Comparison of ENCODE assay signal across 13 cellular contexts in the genomic region with DNA sequence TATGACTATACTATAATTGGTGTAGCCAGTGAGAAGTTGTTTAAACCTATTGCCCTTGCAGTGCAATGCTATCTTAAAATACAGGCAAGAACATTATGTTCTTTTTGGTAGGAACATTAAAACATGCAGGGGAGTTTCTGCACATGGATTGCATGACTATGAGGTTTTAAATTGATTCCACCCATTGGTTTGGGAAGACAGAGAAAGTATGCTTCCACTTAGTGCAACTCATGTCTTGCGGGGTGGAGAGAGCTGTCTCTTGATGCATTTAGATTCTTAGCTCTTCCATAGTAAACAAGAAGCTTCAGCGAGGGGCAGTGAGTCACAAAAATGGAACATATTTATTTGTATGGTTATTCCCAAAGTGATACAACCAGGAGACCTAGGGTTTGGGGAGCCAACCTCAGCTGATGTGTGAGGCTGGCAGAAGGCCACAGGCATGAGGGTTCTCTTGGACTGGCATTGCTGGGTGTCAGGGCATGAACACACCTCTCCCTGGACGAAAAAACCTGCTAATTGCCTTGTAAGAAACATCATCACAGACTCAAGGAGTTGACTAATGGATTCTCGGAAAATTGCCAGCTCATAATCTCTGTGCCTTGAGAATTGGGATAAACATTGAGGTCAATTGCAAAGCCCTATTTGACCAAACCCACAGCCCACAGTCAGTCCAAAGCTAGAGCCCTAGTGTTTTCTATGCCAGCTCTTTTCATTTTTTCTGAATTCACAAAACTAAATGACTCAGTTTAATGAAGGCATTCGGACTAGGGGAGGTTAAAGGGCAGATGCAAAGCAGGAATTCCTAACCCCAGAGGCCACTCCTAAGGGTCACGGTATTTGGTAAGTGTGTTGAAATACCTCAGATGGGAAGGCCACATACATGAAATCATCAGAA. TPM values are rescaled to one million over a fixed set of nuclear protein-coding genes. Genes with fewer than 3 reads are reported as not detected.
DNase-seq lines count a peak whose midpoint lies in the region; ATAC-seq and TF ChIP-seq lines count a peak whose summit lies in the region.
"Had no signal": no experiment of that assay in that cellular context is flagged by ENCODE, and none has a peak within 500 bp of the region (broad histone marks: within the 10 kb centered on the region; RNA-seq: fewer than 3 reads in every experiment).

No MANE protein-coding gene starts in this region.

- H3K27me3 Mint-ChIP-seq in activated CD8-positive, alpha-beta T cell treated with anti-CD3 and anti-CD28 coated beads for 36 hours = no peaks in the 10 kb centered on the region
- H3K27me3 Mint-ChIP-seq in stimulated activated naive CD8-positive, alpha-beta T cell treated with anti-CD3 and anti-CD28 coated beads, Interleukin-15, amount 100 ng/mL, for 72 hours = no peaks in the 10 kb centered on the region
- no peaks in the 10 kb centered on the region for H3K27me3 Mint-ChIP-seq in mesothelial cell of epicardium (ENCODE audit: low read depth)
- H3K27me3 Mint-ChIP-seq: activated B cell treated with CpG ODN at 0.5 μM for 24 hours had no signal

- peak; percentile 4 for DNase-seq in activated naive CD4-positive, alpha-beta T cell treated with Interleukin-2 at 50 U/mL for 16 hours
- DNase-seq in activated naive CD4-positive, alpha-beta T cell (lab: John Stamatoyannopoulos, UW) = no peak
- DNase-seq in activated CD8-positive, alpha-beta T cell treated with anti-CD3 and anti-CD28 coated beads for 36 hours = peak; percentile 42
- DNase-seq in fibroblast of peridontal ligament (ENCODE audit: extremely low read depth) = peak; percentile 98
- DNase-seq in stimulated activated naive CD8-positive, alpha-beta T cell treated with anti-CD3 and anti-CD28 coated beads, Interleukin-15, amount 100 ng/mL, for 72 hours = peak; percentile 2 to 27
- DNase-seq in NOMO-1 treated with DMSO at 0.1 percent for 48 hours (lab: John Stamatoyannopoulos, UW; ENCODE audit: unreplicated experiment) = no peak
- no peak for DNase-seq in mesothelial cell of epicardium (ENCODE audit: low spot score in 2 of 2, unreplicated experiment in 2 of 2)
- DNase-seq: activated B cell treated with CpG ODN at 0.5 μM for 24 hours; AML-193; central memory CD4-positive, alpha-beta T cell; NCI-H1092 treated with DMSO at 0.1 percent for 48 hours had no signal

- peak; percentile 49 for ATAC-seq in activated CD8-positive, alpha-beta T cell treated with anti-CD3 and anti-CD28 coated beads for 36 hours
- ATAC-seq in stimulated activated naive CD8-positive, alpha-beta T cell treated with anti-CD3 and anti-CD28 coated beads, Interleukin-15, amount 100 ng/mL, for 72 hours = peak; percentile 59
- ATAC-seq in GM19467 (IDR thresholded peaks at IDR 0.05; ENCODE audit: unreplicated experiment) = no peak

- no peak for TF ChIP-seq CTCF in activated CD8-positive, alpha-beta T cell treated with anti-CD3 and anti-CD28 coated beads for 36 hours (IDR thresholded peaks at IDR 0.05)
- no peak for TF ChIP-seq CTCF in mesothelial cell of epicardium (IDR thresholded peaks at IDR 0.05; ENCODE audit: unreplicated experiment)

- H3K4me1 Mint-ChIP-seq in activated CD8-positive, alpha-beta T cell treated with anti-CD3 and anti-CD28 coated beads for 36 hours (ENCODE audit: low read depth) = peaks cover 33% of the 10 kb centered on the region
- peaks cover 41% of the 10 kb centered on the region for H3K4me1 Mint-ChIP-seq in stimulated activated naive CD8-positive, alpha-beta T cell treated with anti-CD3 and anti-CD28 coated beads, Interleukin-15, amount 100 ng/mL, for 72 hours
- H3K4me1 Mint-ChIP-seq in mesothelial cell of epicardium = peaks cover 23% of the 10 kb centered on the region
- H3K4me1 Mint-ChIP-seq: activated B cell treated with CpG ODN at 0.5 μM for 24 hours had no signal

- CTCF ChIA-PET in activated CD8-positive, alpha-beta T cell treated with anti-CD3 and anti-CD28 coated beads for 36 hours (lab: Charles Lee) = interaction anchor here (0.7 kb wide), 2 partner anchors 88 to 89 kb away, joined by 3 read pairs; no protein-coding TSS in a partner anchor

- no peaks in the 10 kb centered on the region for H3K36me3 Mint-ChIP-seq in activated CD8-positive, alpha-beta T cell treated with anti-CD3 and anti-CD28 coated beads for 36 hours (ENCODE audit: low read depth)
- H3K36me3 Mint-ChIP-seq in mesothelial cell of epicardium = no peaks in the 10 kb centered on the region

- intact Hi-C loops in activated CD8-positive, alpha-beta T cell treated with anti-CD3 and anti-CD28 coated beads for 36 hours (cut with micrococcal nuclease) = no loop called here

- H3K27ac Mint-ChIP-seq in activated CD8-positive, alpha-beta T cell treated with anti-CD3 and anti-CD28 coated beads for 36 hours = peak overlapping the region; percentile 46
- peak overlapping the region in 1 of 2 donors; percentile 95 for H3K27ac Mint-ChIP-seq in stimulated activated naive CD8-positive, alpha-beta T cell treated with anti-CD3 and anti-CD28 coated beads, Interleukin-15, amount 100 ng/mL, for 72 hours
- H3K27ac Mint-ChIP-seq in mesothelial cell of epicardium = no peak overlapping the region
- H3K27ac Mint-ChIP-seq: activated B cell treated with CpG ODN at 0.5 μM for 24 hours had no signal

- no peaks in the 10 kb centered on the region for H3K9me3 Mint-ChIP-seq in activated CD8-positive, alpha-beta T cell treated with anti-CD3 and anti-CD28 coated beads for 36 hours
- H3K9me3 Mint-ChIP-seq in stimulated activated naive CD8-positive, alpha-beta T cell treated with anti-CD3 and anti-CD28 coated beads, Interleukin-15, amount 100 ng/mL, for 72 hours = peaks cover 4 to 15% of the 10 kb centered on the region in 2 donors
- H3K9me3 Mint-ChIP-seq in mesothelial cell of epicardium = no peaks in the 10 kb centered on the region
- H3K9me3 Mint-ChIP-seq: activated B cell treated with CpG ODN at 0.5 μM for 24 hours had no signal

- POLR2A ChIA-PET in activated CD8-positive, alpha-beta T cell treated with anti-CD3 and anti-CD28 coated beads for 36 hours (lab: Charles Lee) = interaction anchor here (0.8 to 1.4 kb wide), 3 partner anchors 38 to 109 kb away, joined by 4 to 7 read pairs (median 4); no protein-coding TSS in a partner anchor

- H3K4me3 Mint-ChIP-seq in activated CD8-positive, alpha-beta T cell treated with anti-CD3 and anti-CD28 coated beads for 36 hours = no peak overlapping the region
- H3K4me3 Mint-ChIP-seq in stimulated activated naive CD8-positive, alpha-beta T cell treated with anti-CD3 and anti-CD28 coated beads, Interleukin-15, amount 100 ng/mL, for 72 hours = peak overlapping the region in 1 of 2 donors; percentile 25
- no peak overlapping the region for H3K4me3 Mint-ChIP-seq in mesothelial cell of epicardium
- H3K4me3 Mint-ChIP-seq: activated B cell treated with CpG ODN at 0.5 μM for 24 hours, neural crest cell had no signal

RNA-seq across cellular contexts. Expression of a gene that starts 39.3 kb away (rescaled TPM):
- under 1 TPM; 0.29 to 0.34 TPM for total RNA-seq in activated CD8-positive, alpha-beta T cell treated with anti-CD3 and anti-CD28 coated beads for 36 hours
- 22.7 to 26.1 TPM (median 24.7 TPM) in 3 replicates for total RNA-seq in mesothelial cell of epicardium
- total RNA-seq: activated B cell treated with CpG ODN at 0.5 μM for 24 hours had no signal

Comparison
In these comparisons a context has a peak if more than half of its experiments do, and no peak if none do; other contexts are left out.
1. DNase-seq: peak in activated naive CD4-positive, alpha-beta T cell treated with Interleukin-2 at 50 U/mL for 16 hours (single experiment), activated CD8-positive, alpha-beta T cell treated with anti-CD3 and anti-CD28 coated beads for 36 hours (single experiment), fibroblast of peridontal ligament (single experiment) and stimulated activated naive CD8-positive, alpha-beta T cell treated with anti-CD3 and anti-CD28 coated beads, Interleukin-15, amount 100 ng/mL, for 72 hours (2 of 2); none in activated naive CD4-positive, alpha-beta T cell (0 of 4), NOMO-1 treated with DMSO at 0.1 percent for 48 hours (single experiment) and mesothelial cell of epicardium (0 of 2).
2. RNA of a gene that starts 39.3 kb away (total RNA-seq): 22.7 to 26.1 TPM in mesothelial cell of epicardium; 0.29 to 0.34 TPM in activated CD8-positive, alpha-beta T cell treated with anti-CD3 and anti-CD28 coated beads for 36 hours; every median in the first group is over 10 times any median in the second.